In the genomic region with DNA sequence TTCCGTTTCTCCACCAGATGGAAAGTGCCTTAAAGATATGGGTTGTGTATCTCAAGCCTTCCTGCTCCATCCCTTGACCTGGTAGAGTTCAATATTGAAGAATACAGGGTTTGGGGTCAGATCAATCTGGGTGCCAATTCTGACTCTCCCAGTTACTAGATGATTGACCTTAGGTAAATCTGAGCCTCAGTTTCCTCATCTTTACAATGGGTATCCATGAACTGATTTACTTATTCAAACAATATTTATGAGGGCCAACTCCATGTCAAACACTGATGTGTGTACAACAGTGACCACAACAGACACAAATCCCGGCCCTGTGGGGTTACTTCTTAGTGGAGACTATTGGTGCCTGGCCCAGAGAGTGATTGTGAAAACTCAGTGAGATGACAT, we compare ENCODE assay signal across 40 cellular contexts. TPM values are rescaled to one million over a fixed set of nuclear protein-coding genes. Genes with fewer than 3 reads are reported as not detected.
"Had no signal": no experiment of that assay in that cellular context is flagged by ENCODE, and none has a peak within 500 bp of the region (broad histone marks: within the 10 kb centered on the region; RNA-seq: fewer than 3 reads in every experiment).

No MANE protein-coding gene starts in this region.

- FAIRE-seq: colon, endothelial cell of umbilical vein had no signal

- ATAC-seq: activated CD4-positive, alpha-beta T cell treated with anti-CD3 and anti-CD28 coated beads for 36 hours; activated CD8-positive, alpha-beta memory T cell treated with anti-CD3 and anti-CD28 coated beads, Interleukin-2, amount 10 ng/mL, durations not matched to agents 7 days and 5 days; activated CD8-positive, alpha-beta T cell treated with anti-CD3 and anti-CD28 coated beads, Interleukin-2, amount 10 ng/mL, durations not matched to agents 7 days and 5 days; activated naive CD8-positive, alpha-beta T cell treated with anti-CD3 and anti-CD28 coated beads, Interleukin-2, amount 50 U/mL, for 24 hours; effector memory CD8-positive, alpha-beta T cell; gastroesophageal sphincter had no signal

- H3K27me3 ChIP-seq: adrenal gland, breast epithelium, cardiac muscle cell, esophagus squamous epithelium had no signal

- H3K36me3 ChIP-seq: adrenal gland, breast epithelium, cardiac muscle cell, esophagus squamous epithelium, gastroesophageal sphincter had no signal

- H3K27ac ChIP-seq: adrenal gland, breast epithelium, cardiac muscle cell, epithelial cell of prostate, esophagus squamous epithelium, gastroesophageal sphincter had no signal

- H3K4me1 ChIP-seq: breast epithelium, gastroesophageal sphincter had no signal

- H3K4me3 ChIP-seq: adrenal gland, breast epithelium, cardiac muscle cell, esophagus squamous epithelium, gastroesophageal sphincter had no signal

- DNase-seq: activated CD4-positive, alpha-beta memory T cell treated with anti-CD3 and anti-CD28 coated beads for 36 hours; activated CD4-positive, alpha-beta T cell treated with anti-CD3 and anti-CD28 coated beads for 36 hours; activated CD4-positive, alpha-beta T cell treated with anti-CD3 and anti-CD28 coated beads, Interleukin-2, amount 10 ng/mL, durations not matched to agents 24 days and 14 days; activated CD4-positive, CD25-positive, alpha-beta regulatory T cell; activated CD4-positive, CD25-positive, alpha-beta regulatory T cell treated with anti-CD3 and anti-CD28 coated beads, Interleukin-2, amount 50 U/mL, for 72 hours; activated CD8-positive, alpha-beta memory T cell treated with anti-CD3 and anti-CD28 coated beads, Interleukin-2, amount 10 ng/mL, durations not matched to agents 7 days and 5 days; activated CD8-positive, alpha-beta memory T cell treated with anti-CD3 and anti-CD28 coated beads, Interleukin-2, amount 50 U/mL, for 4 hours; activated CD8-positive, alpha-beta T cell treated with anti-CD3 and anti-CD28 coated beads, Interleukin-2, amount 10 ng/mL, durations not matched to agents 7 days and 5 days; activated effector memory CD4-positive, alpha-beta T cell treated with anti-CD3 and anti-CD28 coated beads, Interleukin-2, amount 50 U/mL, for 16 hours; activated naive CD4-positive, alpha-beta T cell treated with anti-CD3 and anti-CD28 coated beads for 36 hours; activated naive CD8-positive, alpha-beta T cell treated with anti-CD3 and anti-CD28 coated beads for 36 hours; activated naive CD8-positive, alpha-beta T cell treated with anti-CD3 and anti-CD28 coated beads, Interleukin-2, amount 50 U/mL, for 24 hours; activated T-cell treated with anti-CD3 and anti-CD28 coated beads, Interleukin-2, amount 50 U/mL, for 1 hour; activated T-cell treated with anti-CD3 and anti-CD28 coated beads, Interleukin-2, amount 50 U/mL, for 48 hours; adrenal gland; amygdala; central memory CD4-positive, alpha-beta T cell; cerebellar nuclear complex; cortex of kidney; dermis blood vessel endothelial cell; effector CD4-positive, alpha-beta T cell; effector memory CD8-positive, alpha-beta T cell; esophagus squamous epithelium; foreskin melanocyte; T-helper 2 cell had no signal

- H3K9me3 ChIP-seq: adrenal gland, breast epithelium, esophagus squamous epithelium, gastroesophageal sphincter had no signal

RNA-seq across cellular contexts. Expression of gene FAIM2, which starts 7.5 kb away (rescaled TPM):
- total RNA-seq: dermis blood vessel endothelial cell, endothelial cell of umbilical vein, glomerular endothelial cell had no signal

RNA-seq across cellular contexts. Expression of gene AQP2, which starts 39.3 kb away (rescaled TPM):
- total RNA-seq: activated CD4-positive, alpha-beta memory T cell treated with anti-CD3 and anti-CD28 coated beads for 36 hours; activated CD4-positive, alpha-beta T cell treated with anti-CD3 and anti-CD28 coated beads for 36 hours; activated CD4-positive, alpha-beta T cell treated with anti-CD3 and anti-CD28 coated beads, Interleukin-2, amount 10 ng/mL, durations not matched to agents 24 days and 14 days; activated CD8-positive, alpha-beta memory T cell treated with anti-CD3 and anti-CD28 coated beads for 36 hours; activated CD8-positive, alpha-beta memory T cell treated with anti-CD3 and anti-CD28 coated beads, Interleukin-2, amount 10 ng/mL, durations not matched to agents 7 days and 5 days; activated CD8-positive, alpha-beta T cell treated with anti-CD3 and anti-CD28 coated beads, Interleukin-2, amount 10 ng/mL, durations not matched to agents 7 days and 5 days; activated naive CD4-positive, alpha-beta T cell treated with anti-CD3 and anti-CD28 coated beads for 36 hours; activated naive CD8-positive, alpha-beta T cell treated with anti-CD3 and anti-CD28 coated beads for 36 hours; activated T-helper 1 cell treated with anti-CD3 and anti-CD28 coated beads, Interleukin-12 subunit alpha, Interleukin-12 subunit beta, Interleukin-2, Interleukin-4 antibody, amounts not matched to agents 30 ng/mL and 10 ng/mL and 1 ng/mL, durations not matched to agents 14 hours and 24 hours and 36 hours; activated T-helper 2 cell treated with anti-CD3 and anti-CD28 coated beads, Interferon-gamma antibody, Interleukin-2, Interleukin-4, amounts not matched to agents 10 μg/mL and 5 μg/mL and 100 μg/mL, durations not matched to agents 14 hours and 24 hours and 36 hours; breast epithelium; cardiac muscle cell; dermis blood vessel endothelial cell; endothelial cell of umbilical vein; esophagus squamous epithelium; fibroblast of lung; fibroblast of villous mesenchyme; glomerular endothelial cell; T-helper 1 cell treated with Interleukin-12 subunit alpha and Interleukin-12 subunit beta and Interleukin-4 antibody, amounts not matched to agents 30 ng/mL and 1 ng/mL, for 36 hours had no signal
- polyA plus RNA-seq: aorta, cardiac muscle cell, endothelial cell of umbilical vein, esophagus, fibroblast of lung had no signal

RNA-seq across cellular contexts. Expression of gene AQP5, which starts 50.5 kb away (rescaled TPM):
- total RNA-seq: activated CD4-positive, alpha-beta memory T cell treated with anti-CD3 and anti-CD28 coated beads for 36 hours; activated CD4-positive, alpha-beta T cell treated with anti-CD3 and anti-CD28 coated beads for 36 hours; activated CD4-positive, alpha-beta T cell treated with anti-CD3 and anti-CD28 coated beads, Interleukin-2, amount 10 ng/mL, durations not matched to agents 24 days and 14 days; activated CD8-positive, alpha-beta memory T cell treated with anti-CD3 and anti-CD28 coated beads for 36 hours; activated CD8-positive, alpha-beta memory T cell treated with anti-CD3 and anti-CD28 coated beads, Interleukin-2, amount 10 ng/mL, durations not matched to agents 7 days and 5 days; activated CD8-positive, alpha-beta T cell treated with anti-CD3 and anti-CD28 coated beads, Interleukin-2, amount 10 ng/mL, durations not matched to agents 7 days and 5 days; activated naive CD4-positive, alpha-beta T cell treated with anti-CD3 and anti-CD28 coated beads for 36 hours; activated naive CD8-positive, alpha-beta T cell treated with anti-CD3 and anti-CD28 coated beads for 36 hours; activated T-helper 1 cell treated with anti-CD3 and anti-CD28 coated beads, Interleukin-12 subunit alpha, Interleukin-12 subunit beta, Interleukin-2, Interleukin-4 antibody, amounts not matched to agents 30 ng/mL and 10 ng/mL and 1 ng/mL, durations not matched to agents 14 hours and 24 hours and 36 hours; activated T-helper 2 cell treated with anti-CD3 and anti-CD28 coated beads, Interferon-gamma antibody, Interleukin-2, Interleukin-4, amounts not matched to agents 10 μg/mL and 5 μg/mL and 100 μg/mL, durations not matched to agents 14 hours and 24 hours and 36 hours; fibroblast of lung; fibroblast of villous mesenchyme; glomerular endothelial cell; T-helper 1 cell treated with Interleukin-12 subunit alpha and Interleukin-12 subunit beta and Interleukin-4 antibody, amounts not matched to agents 30 ng/mL and 1 ng/mL, for 36 hours had no signal
- polyA plus RNA-seq: fibroblast of lung had no signal
